Comparison of ENCODE assay signal across 8 cellular contexts in genomic region chr9:136109351-136110081, GRCh38. TPM values are rescaled to one million over a fixed set of nuclear protein-coding genes. Genes with fewer than 3 reads are reported as not detected.
A peak's percentile ranks its signal among the peaks of the same experiment; 100 is the strongest.
DNase-seq lines count a peak whose midpoint lies in the region; ATAC-seq and TF ChIP-seq lines count a peak whose summit lies in the region.

No MANE protein-coding gene starts in this region.

- H3K36me3 ChIP-seq in HAP-1 (replicated peaks) (peaks cover under 1% of the 10 kb centered on the region), MG63 (no peaks in the 10 kb centered on the region; the same call in 1 of the 2 replicates)

- H3K9me3 ChIP-seq in HAP-1 (no peaks in the 10 kb centered on the region), MG63 (no peaks in the 10 kb centered on the region)

- peak; percentile 75 for ATAC-seq in foreskin keratinocyte

- no peak overlapping the region for H3K27ac ChIP-seq in foreskin keratinocyte

- H3K4me1 ChIP-seq in HAP-1 (peaks cover 24% of the 10 kb centered on the region), foreskin keratinocyte (peaks cover 10% of the 10 kb centered on the region)

- peak; percentile 50 for DNase-seq in G401 (ENCODE audit: low spot score)
- DNase-seq in HAP-1 (ENCODE audit: low spot score in 2 of 2): peak; percentile 79 to 93
- peak; percentile 86 for DNase-seq in MG63
- peak; percentile 14 for DNase-seq in SIG-M5 (lab: John Stamatoyannopoulos, UW)
- peak; percentile 89 for DNase-seq in activated gamma-delta T cell treated with Interleukin-2 at 50 U/mL for 16 hours
- peak; percentile 66 to 79 for DNase-seq in foreskin keratinocyte
- DNase-seq in nucleus accumbens (lab: John Stamatoyannopoulos, UW): peak in 55 of 56 donors; percentile 60 to 97 (median 89)
- peak; percentile 89 for DNase-seq in superior temporal gyrus (ENCODE audit: extremely low spot score)

- H3K27me3 ChIP-seq in HAP-1 (ENCODE audit: low read depth): no peaks in the 10 kb centered on the region
- H3K27me3 ChIP-seq in MG63: no peaks in the 10 kb centered on the region
- peaks cover 22% of the 10 kb centered on the region for H3K27me3 ChIP-seq in foreskin keratinocyte

- peak; percentile 46 for TF ChIP-seq CTCF in foreskin keratinocyte (conservative IDR thresholded peaks at IDR 0.05)

- in situ Hi-C loops in G401 (cut with HindIII; ENCODE audit: low sequenced_read_pairs) (loop anchor here (5.0 kb wide), 1 partner anchor 102 kb away; no protein-coding TSS in a partner anchor), HAP-1 (cut with MboI; ENCODE audit: low sequenced_read_pairs) (loop anchor here (5.0 kb wide), 1 partner anchor 147 kb away; the partner anchor contains the start of gene UBAC1)

- H3K4me3 ChIP-seq in HAP-1: peak overlapping the region; percentile 24
- no peak overlapping the region for H3K4me3 ChIP-seq in MG63

RNA-seq across cellular contexts. Expression of gene TMEM250, which starts 9.2 kb away (rescaled TPM):
- 48.3 and 51.4 TPM in 2 replicates for total RNA-seq in G401 (2014; rRNA removed; shearing (Covaris generic))
- total RNA-seq in MG63 (2014; rRNA removed; shearing (Covaris generic); ENCODE audit: low replicate concordance): 62.5 and 78.4 TPM in 2 replicates
- total RNA-seq in foreskin keratinocyte: 33.5 and 34.0 TPM in 2 replicates
- 28.3 and 28.7 TPM in 2 replicates for polyA plus RNA-seq in foreskin keratinocyte

RNA-seq across cellular contexts. Expression of gene NACC2, which starts 14.4 kb away (rescaled TPM):
- total RNA-seq in G401 (2014; rRNA removed; shearing (Covaris generic)): 12.8 and 13.9 TPM in 2 replicates
- 13.4 and 22.4 TPM in 2 replicates for total RNA-seq in MG63 (2014; rRNA removed; shearing (Covaris generic); ENCODE audit: low replicate concordance)
- total RNA-seq in foreskin keratinocyte: 8.3 and 9.7 TPM in 2 replicates
- 2.4 and 2.6 TPM in 2 replicates for polyA plus RNA-seq in foreskin keratinocyte

Comparison
In these comparisons a context has a peak if more than half of its experiments do, and no peak if none do; other contexts are left out.
1. DNase-seq: peak in every context shown above with its lines; median percentile 89 in activated gamma-delta T cell treated with Interleukin-2 at 50 U/mL for 16 hours; 89 in nucleus accumbens; 89 in superior temporal gyrus; 86 in HAP-1; 86 in MG63; 72 in foreskin keratinocyte; 50 in G401; 14 in SIG-M5.